1 cellular context compared by ENCODE assay signal in the genomic region with DNA sequence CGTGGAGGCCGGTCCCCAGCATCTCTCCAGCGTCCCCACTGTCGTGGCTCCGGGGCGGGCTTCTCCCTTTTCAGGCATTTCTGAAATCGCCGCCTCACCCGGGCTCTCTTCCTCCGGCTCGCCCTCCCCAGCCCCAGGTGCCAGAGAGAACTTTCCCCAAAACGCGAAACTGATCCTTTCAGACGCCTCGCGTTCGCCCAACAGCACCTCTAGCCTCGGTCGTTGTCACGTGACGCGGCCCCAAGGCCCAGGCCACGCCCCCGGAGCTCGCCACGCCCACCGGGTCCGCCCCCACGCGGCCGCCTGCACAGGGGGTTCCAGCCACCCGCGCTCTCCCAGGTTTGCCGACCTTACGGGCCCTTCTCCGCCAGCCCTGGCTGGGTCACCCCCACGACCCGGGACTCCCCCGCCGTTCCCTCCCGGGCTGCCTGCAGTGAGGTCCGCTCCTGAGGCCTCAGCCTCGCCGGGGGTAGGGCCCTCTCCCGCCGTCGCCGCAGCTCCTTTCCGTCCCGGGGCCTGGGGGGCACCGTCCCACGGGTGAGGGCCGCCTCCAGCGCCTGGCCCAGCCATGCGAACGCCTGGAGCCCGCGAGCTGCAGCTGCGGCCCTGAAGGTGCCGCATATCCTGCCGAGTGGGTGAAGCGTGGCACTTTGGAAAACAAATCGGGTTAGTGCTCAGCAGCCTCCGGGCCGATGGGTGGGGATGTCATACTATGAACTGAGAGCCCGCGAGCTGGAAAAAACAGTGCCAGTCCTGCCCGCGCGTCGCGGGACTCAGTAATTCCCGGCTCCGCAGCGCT.
TF ChIP-seq lines count a peak whose summit lies in the region.

No MANE protein-coding gene starts in this region.

TF ChIP-seq in HepG2, 621 proteins besides CTCF, POLR2A, EP300 and RAD21 (continued from another document and continues in another):
- TF ChIP-seq, protein P1, sequence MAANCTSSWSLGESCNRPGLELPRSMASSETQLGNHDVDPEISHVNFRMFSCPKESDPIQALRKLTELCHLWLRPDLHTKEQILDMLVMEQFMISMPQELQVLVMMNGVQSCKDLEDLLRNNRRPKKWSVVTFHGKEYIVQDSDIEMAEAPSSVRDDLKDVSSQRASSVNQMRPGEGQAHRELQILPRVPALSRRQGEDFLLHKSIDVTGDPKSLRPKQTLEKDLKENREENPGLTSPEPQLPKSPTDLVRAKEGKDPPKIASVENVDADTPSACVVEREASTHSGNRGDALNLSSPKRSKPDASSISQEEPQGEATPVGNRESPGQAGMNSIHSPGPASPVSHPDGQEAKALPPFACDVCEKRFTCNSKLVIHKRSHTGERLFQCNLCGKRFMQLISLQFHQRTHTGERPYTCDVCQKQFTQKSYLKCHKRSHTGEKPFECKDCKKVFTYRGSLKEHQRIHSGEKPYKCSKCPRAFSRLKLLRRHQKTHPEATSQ (CRISPR knock-in tag; IDR thresholded peaks at IDR 0.05; ENCODE audit: borderline replicate concordance) = no peak
- no peak for TF ChIP-seq AGO2 (optimal IDR thresholded peaks at IDR 0.05; ENCODE audit: low read depth, low read length)
- TF ChIP-seq, protein P2, sequence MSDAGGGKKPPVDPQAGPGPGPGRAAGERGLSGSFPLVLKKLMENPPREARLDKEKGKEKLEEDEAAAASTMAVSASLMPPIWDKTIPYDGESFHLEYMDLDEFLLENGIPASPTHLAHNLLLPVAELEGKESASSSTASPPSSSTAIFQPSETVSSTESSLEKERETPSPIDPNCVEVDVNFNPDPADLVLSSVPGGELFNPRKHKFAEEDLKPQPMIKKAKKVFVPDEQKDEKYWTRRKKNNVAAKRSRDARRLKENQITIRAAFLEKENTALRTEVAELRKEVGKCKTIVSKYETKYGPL (CRISPR knock-in tag; IDR thresholded peaks at IDR 0.05) = no peak
- TF ChIP-seq, protein P3, sequence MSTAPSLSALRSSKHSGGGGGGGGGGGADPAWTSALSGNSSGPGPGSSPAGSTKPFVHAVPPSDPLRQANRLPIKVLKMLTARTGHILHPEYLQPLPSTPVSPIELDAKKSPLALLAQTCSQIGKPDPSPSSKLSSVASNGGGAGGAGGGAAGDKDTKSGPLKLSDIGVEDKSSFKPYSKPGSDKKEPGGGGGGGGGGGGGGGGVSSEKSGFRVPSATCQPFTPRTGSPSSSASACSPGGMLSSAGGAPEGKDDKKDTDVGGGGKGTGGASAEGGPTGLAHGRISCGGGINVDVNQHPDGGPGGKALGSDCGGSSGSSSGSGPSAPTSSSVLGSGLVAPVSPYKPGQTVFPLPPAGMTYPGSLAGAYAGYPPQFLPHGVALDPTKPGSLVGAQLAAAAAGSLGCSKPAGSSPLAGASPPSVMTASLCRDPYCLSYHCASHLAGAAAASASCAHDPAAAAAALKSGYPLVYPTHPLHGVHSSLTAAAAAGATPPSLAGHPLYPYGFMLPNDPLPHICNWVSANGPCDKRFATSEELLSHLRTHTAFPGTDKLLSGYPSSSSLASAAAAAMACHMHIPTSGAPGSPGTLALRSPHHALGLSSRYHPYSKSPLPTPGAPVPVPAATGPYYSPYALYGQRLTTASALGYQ (CRISPR knock-in tag; IDR thresholded peaks at IDR 0.05) = peak; percentile 68
- TF ChIP-seq, protein P4, sequence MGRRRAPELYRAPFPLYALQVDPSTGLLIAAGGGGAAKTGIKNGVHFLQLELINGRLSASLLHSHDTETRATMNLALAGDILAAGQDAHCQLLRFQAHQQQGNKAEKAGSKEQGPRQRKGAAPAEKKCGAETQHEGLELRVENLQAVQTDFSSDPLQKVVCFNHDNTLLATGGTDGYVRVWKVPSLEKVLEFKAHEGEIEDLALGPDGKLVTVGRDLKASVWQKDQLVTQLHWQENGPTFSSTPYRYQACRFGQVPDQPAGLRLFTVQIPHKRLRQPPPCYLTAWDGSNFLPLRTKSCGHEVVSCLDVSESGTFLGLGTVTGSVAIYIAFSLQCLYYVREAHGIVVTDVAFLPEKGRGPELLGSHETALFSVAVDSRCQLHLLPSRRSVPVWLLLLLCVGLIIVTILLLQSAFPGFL (CRISPR knock-in tag; IDR thresholded peaks at IDR 0.05) = no peak
- TF ChIP-seq ZNF703 (CRISPR knock-in tag; IDR thresholded peaks at IDR 0.05; ENCODE audit: borderline replicate concordance) = peak; percentile 69; the same call in 1 of the 2 replicates
- peak; percentile 83 for TF ChIP-seq ZNF33B (CRISPR knock-in tag; IDR thresholded peaks at IDR 0.05)
- TF ChIP-seq ZNF549 (CRISPR knock-in tag; IDR thresholded peaks at IDR 0.05) = no peak
- TF ChIP-seq BCL6 (CRISPR knock-in tag; IDR thresholded peaks at IDR 0.05) = peak; percentile 50
- TF ChIP-seq RELA (CRISPR knock-in tag; IDR thresholded peaks at IDR 0.05) = no peak
- no peak for TF ChIP-seq ZNF83 (CRISPR knock-in tag; IDR thresholded peaks at IDR 0.05; ENCODE audit: borderline replicate concordance)
- TF ChIP-seq, protein P5, sequence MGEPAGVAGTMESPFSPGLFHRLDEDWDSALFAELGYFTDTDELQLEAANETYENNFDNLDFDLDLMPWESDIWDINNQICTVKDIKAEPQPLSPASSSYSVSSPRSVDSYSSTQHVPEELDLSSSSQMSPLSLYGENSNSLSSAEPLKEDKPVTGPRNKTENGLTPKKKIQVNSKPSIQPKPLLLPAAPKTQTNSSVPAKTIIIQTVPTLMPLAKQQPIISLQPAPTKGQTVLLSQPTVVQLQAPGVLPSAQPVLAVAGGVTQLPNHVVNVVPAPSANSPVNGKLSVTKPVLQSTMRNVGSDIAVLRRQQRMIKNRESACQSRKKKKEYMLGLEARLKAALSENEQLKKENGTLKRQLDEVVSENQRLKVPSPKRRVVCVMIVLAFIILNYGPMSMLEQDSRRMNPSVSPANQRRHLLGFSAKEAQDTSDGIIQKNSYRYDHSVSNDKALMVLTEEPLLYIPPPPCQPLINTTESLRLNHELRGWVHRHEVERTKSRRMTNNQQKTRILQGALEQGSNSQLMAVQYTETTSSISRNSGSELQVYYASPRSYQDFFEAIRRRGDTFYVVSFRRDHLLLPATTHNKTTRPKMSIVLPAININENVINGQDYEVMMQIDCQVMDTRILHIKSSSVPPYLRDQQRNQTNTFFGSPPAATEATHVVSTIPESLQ (CRISPR knock-in tag; conservative IDR thresholded peaks at IDR 0.05) = no peak
- TF ChIP-seq FOXK1 (CRISPR knock-in tag; IDR thresholded peaks at IDR 0.05; ENCODE audit: borderline replicate concordance, low read depth) = no peak
- TF ChIP-seq SMAD3 (CRISPR knock-in tag; IDR thresholded peaks at IDR 0.05) = 0 out of 2 replicates have a peak, but pooled peaks have one; percentile 34
- 0 out of 2 replicates have a peak, but pooled peaks have one; percentile 54 for TF ChIP-seq ZNF816 (CRISPR knock-in tag; IDR thresholded peaks at IDR 0.05; ENCODE audit: borderline replicate concordance)
- TF ChIP-seq ZC3H13 (CRISPR knock-in tag; IDR thresholded peaks at IDR 0.05) = 0 out of 2 replicates have a peak, but pooled peaks have one; percentile 54
- 0 out of 2 replicates have a peak, but pooled peaks have one; percentile 15 for TF ChIP-seq CBX5 (CRISPR knock-in tag; IDR thresholded peaks at IDR 0.05; ENCODE audit: borderline replicate concordance)
- no peak for TF ChIP-seq MAFF (IDR thresholded peaks at IDR 0.05; ENCODE audit: low read depth, low read length)
- TF ChIP-seq TP53 (CRISPR knock-in tag; conservative IDR thresholded peaks at IDR 0.05) = no peak
- peak; percentile 41; the same call in 1 of the 2 replicates for TF ChIP-seq HOXA5 (CRISPR knock-in tag; IDR thresholded peaks at IDR 0.05)
- TF ChIP-seq, protein P6, sequence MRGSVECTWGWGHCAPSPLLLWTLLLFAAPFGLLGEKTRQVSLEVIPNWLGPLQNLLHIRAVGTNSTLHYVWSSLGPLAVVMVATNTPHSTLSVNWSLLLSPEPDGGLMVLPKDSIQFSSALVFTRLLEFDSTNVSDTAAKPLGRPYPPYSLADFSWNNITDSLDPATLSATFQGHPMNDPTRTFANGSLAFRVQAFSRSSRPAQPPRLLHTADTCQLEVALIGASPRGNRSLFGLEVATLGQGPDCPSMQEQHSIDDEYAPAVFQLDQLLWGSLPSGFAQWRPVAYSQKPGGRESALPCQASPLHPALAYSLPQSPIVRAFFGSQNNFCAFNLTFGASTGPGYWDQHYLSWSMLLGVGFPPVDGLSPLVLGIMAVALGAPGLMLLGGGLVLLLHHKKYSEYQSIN (CRISPR knock-in tag; IDR thresholded peaks at IDR 0.05; ENCODE audit: borderline replicate concordance) = no peak
- TF ChIP-seq DR1 (CRISPR knock-in tag; IDR thresholded peaks at IDR 0.05) = 0 out of 2 replicates have a peak, but pooled peaks have one; percentile 53
- peak; percentile 61; the same call in 1 of the 2 replicates for TF ChIP-seq SALL2 (CRISPR knock-in tag; IDR thresholded peaks at IDR 0.05)
- TF ChIP-seq ZSCAN9 (CRISPR knock-in tag; IDR thresholded peaks at IDR 0.05; ENCODE audit: borderline replicate concordance) = 0 out of 2 replicates have a peak, but pooled peaks have one; percentile 14
- TF ChIP-seq RFX5 (IDR thresholded peaks at IDR 0.05; ENCODE audit: low read depth, low read length) = no peak
- peak; percentile 6; the same call in 1 of the 2 replicates for TF ChIP-seq ZNF460 (CRISPR knock-in tag; IDR thresholded peaks at IDR 0.05; ENCODE audit: borderline replicate concordance)
- no peak for TF ChIP-seq CCAR2 (optimal IDR thresholded peaks at IDR 0.05; ENCODE audit: low read depth, low read length)
- TF ChIP-seq, protein P7, sequence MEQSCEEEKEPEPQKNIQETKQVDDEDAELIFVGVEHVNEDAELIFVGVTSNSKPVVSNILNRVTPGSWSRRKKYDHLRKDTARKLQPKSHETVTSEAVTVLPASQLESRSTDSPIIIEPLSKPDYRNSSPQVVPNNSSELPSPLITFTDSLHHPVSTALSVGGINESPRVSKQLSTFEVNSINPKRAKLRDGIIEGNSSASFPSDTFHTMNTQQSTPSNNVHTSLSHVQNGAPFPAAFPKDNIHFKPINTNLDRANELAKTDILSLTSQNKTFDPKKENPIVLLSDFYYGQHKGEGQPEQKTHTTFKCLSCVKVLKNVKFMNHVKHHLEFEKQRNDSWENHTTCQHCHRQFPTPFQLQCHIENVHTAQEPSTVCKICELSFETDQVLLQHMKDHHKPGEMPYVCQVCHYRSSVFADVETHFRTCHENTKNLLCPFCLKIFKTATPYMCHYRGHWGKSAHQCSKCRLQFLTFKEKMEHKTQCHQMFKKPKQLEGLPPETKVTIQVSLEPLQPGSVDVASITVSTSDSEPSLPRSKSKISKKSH (CRISPR knock-in tag; IDR thresholded peaks at IDR 0.05; ENCODE audit: borderline replicate concordance) = no peak
- TF ChIP-seq ZFP90 (CRISPR knock-in tag; IDR thresholded peaks at IDR 0.05; ENCODE audit: borderline replicate concordance) = peak; percentile 74; the same call in 1 of the 2 replicates
- TF ChIP-seq ZNF841 (CRISPR knock-in tag; IDR thresholded peaks at IDR 0.05; ENCODE audit: borderline replicate concordance) = no peak; the same call in 1 of the 2 replicates
- TF ChIP-seq NR3C1 (CRISPR knock-in tag; IDR thresholded peaks at IDR 0.05) = no peak
- TF ChIP-seq ONECUT2 (CRISPR knock-in tag; IDR thresholded peaks at IDR 0.05) = no peak
- TF ChIP-seq ZNF792 (CRISPR knock-in tag; IDR thresholded peaks at IDR 0.05) = peak; percentile 73
- TF ChIP-seq DNMT1 (CRISPR knock-in tag; IDR thresholded peaks at IDR 0.05) = no peak
- TF ChIP-seq, protein P8, sequence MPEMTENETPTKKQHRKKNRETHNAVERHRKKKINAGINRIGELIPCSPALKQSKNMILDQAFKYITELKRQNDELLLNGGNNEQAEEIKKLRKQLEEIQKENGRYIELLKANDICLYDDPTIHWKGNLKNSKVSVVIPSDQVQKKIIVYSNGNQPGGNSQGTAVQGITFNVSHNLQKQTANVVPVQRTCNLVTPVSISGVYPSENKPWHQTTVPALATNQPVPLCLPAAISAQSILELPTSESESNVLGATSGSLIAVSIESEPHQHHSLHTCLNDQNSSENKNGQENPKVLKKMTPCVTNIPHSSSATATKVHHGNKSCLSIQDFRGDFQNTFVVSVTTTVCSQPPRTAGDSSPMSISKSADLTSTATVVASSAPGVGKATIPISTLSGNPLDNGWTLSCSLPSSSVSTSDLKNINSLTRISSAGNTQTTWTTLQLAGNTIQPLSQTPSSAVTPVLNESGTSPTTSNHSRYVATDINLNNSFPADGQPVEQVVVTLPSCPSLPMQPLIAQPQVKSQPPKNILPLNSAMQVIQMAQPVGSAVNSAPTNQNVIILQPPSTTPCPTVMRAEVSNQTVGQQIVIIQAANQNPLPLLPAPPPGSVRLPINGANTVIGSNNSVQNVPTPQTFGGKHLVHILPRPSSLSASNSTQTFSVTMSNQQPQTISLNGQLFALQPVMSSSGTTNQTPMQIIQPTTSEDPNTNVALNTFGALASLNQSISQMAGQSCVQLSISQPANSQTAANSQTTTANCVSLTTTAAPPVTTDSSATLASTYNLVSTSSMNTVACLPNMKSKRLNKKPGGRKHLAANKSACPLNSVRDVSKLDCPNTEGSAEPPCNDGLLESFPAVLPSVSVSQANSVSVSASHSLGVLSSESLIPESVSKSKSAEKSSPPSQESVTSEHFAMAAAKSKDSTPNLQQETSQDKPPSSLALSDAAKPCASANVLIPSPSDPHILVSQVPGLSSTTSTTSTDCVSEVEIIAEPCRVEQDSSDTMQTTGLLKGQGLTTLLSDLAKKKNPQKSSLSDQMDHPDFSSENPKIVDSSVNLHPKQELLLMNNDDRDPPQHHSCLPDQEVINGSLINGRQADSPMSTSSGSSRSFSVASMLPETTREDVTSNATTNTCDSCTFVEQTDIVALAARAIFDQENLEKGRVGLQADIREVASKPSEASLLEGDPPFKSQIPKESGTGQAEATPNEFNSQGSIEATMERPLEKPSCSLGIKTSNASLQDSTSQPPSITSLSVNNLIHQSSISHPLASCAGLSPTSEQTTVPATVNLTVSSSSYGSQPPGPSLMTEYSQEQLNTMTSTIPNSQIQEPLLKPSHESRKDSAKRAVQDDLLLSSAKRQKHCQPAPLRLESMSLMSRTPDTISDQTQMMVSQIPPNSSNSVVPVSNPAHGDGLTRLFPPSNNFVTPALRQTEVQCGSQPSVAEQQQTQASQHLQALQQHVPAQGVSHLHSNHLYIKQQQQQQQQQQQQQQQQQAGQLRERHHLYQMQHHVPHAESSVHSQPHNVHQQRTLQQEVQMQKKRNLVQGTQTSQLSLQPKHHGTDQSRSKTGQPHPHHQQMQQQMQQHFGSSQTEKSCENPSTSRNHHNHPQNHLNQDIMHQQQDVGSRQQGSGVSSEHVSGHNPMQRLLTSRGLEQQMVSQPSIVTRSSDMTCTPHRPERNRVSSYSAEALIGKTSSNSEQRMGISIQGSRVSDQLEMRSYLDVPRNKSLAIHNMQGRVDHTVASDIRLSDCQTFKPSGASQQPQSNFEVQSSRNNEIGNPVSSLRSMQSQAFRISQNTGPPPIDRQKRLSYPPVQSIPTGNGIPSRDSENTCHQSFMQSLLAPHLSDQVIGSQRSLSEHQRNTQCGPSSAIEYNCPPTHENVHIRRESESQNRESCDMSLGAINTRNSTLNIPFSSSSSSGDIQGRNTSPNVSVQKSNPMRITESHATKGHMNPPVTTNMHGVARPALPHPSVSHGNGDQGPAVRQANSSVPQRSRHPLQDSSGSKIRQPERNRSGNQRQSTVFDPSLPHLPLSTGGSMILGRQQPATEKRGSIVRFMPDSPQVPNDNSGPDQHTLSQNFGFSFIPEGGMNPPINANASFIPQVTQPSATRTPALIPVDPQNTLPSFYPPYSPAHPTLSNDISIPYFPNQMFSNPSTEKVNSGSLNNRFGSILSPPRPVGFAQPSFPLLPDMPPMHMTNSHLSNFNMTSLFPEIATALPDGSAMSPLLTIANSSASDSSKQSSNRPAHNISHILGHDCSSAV (CRISPR knock-in tag; IDR thresholded peaks at IDR 0.05; ENCODE audit: borderline replicate concordance) = peak; percentile 50; the same call in 1 of the 2 replicates
- TF ChIP-seq, protein P9, sequence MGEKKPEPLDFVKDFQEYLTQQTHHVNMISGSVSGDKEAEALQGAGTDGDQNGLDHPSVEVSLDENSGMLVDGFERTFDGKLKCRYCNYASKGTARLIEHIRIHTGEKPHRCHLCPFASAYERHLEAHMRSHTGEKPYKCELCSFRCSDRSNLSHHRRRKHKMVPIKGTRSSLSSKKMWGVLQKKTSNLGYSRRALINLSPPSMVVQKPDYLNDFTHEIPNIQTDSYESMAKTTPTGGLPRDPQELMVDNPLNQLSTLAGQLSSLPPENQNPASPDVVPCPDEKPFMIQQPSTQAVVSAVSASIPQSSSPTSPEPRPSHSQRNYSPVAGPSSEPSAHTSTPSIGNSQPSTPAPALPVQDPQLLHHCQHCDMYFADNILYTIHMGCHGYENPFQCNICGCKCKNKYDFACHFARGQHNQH (CRISPR knock-in tag; IDR thresholded peaks at IDR 0.05) = no peak
- no peak for TF ChIP-seq AKAP8 (CRISPR knock-in tag; IDR thresholded peaks at IDR 0.05)
